Comparison of ENCODE assay signal across 8 cellular contexts in genomic region chr1:23867542-23867952, GRCh38. TPM values are rescaled to one million over a fixed set of nuclear protein-coding genes. Genes with fewer than 3 reads are reported as not detected.
DNase-seq lines count a peak whose midpoint lies in the region; ATAC-seq and TF ChIP-seq lines count a peak whose summit lies in the region.

No MANE protein-coding gene starts in this region.

- peak; percentile 68 for DNase-seq in activated CD8-positive, alpha-beta memory T cell treated with anti-CD3 and anti-CD28 coated beads, Interleukin-2, amount 50 U/mL, for 48 hours
- no peak for DNase-seq in activated CD8-positive, alpha-beta memory T cell treated with anti-CD3 and anti-CD28 coated beads, Interleukin-2, amount 50 U/mL, for 4 hours
- DNase-seq in HL-60 (ENCODE audit: low read depth in 1 of 2, low spot score in 1 of 2) (no peak), body of pancreas (no peak), lung (ENCODE audit: low spot score) (no peak), vagina (ENCODE audit: extremely low spot score in 2 of 2) (no peak), COLO829 (ENCODE audit: low spot score) (no peak)

- TF ChIP-seq CTCF in HL-60 (IDR thresholded peaks at IDR 0.05; ENCODE audit: insufficient read depth, low read length) (no peak), body of pancreas (IDR thresholded peaks at IDR 0.05) (no peak), lung (IDR thresholded peaks at IDR 0.05; ENCODE audit: control extremely low read depth, extremely low read depth) (no peak), vagina (IDR thresholded peaks at IDR 0.05) (no peak)

- intact Hi-C loops in body of pancreas (cut with DNase I): no loop called here
- intact Hi-C loops in vagina (cut with DNase I): loop anchor here (10.0 kb wide), 1 partner anchor 73 kb away; the partner anchor contains the start of gene LYPLA2

- TF ChIP-seq POLR2A in body of pancreas (IDR thresholded peaks at IDR 0.05) (no peak), vagina (IDR thresholded peaks at IDR 0.05) (no peak)

- 1 to 19% methylated on average over 2 to 24 of the region's 24 CpGs for WGBS in body of pancreas, 2 donors
- WGBS in lung, 2 donors: 3 to 5% methylated on average over 19 to 24 of the region's 24 CpGs

- H3K27me3 ChIP-seq in HL-60 (ENCODE audit: insufficient read depth, poor library complexity, severe bottlenecking) (no peaks in the 10 kb centered on the region), body of pancreas (no peaks in the 10 kb centered on the region), lung (ENCODE audit: control insufficient read depth, insufficient read depth) (no peaks in the 10 kb centered on the region), vagina (no peaks in the 10 kb centered on the region)

- H3K36me3 ChIP-seq in body of pancreas (replicated peaks in 1 of 2; ENCODE audit: insufficient read depth in 1 of 2, low read depth in 2 of 2): peaks cover 0 to under 1% of the 10 kb centered on the region in 2 donors
- H3K36me3 ChIP-seq in lung (ENCODE audit: control insufficient read depth in 2 of 2, insufficient read depth in 2 of 2, low read length in 2 of 2): peaks cover 2% of the 10 kb centered on the region in 2 donors
- H3K36me3 ChIP-seq in vagina: peaks cover 0 to 10% of the 10 kb centered on the region in 2 donors

- H3K9me3 ChIP-seq in body of pancreas (no peaks in the 10 kb centered on the region), lung (ENCODE audit: control insufficient read depth in 2 of 2, insufficient read depth in 1 of 2, low read length in 1 of 2) (no peaks in the 10 kb centered on the region), vagina (no peaks in the 10 kb centered on the region)

- peak; percentile 28 for ATAC-seq in body of pancreas
- ATAC-seq in lung (ENCODE audit: insufficient read depth, low FRiP score): peak; percentile 9
- ATAC-seq in HG02938 (IDR thresholded peaks at IDR 0.05; ENCODE audit: unreplicated experiment): no peak

- H3K27ac ChIP-seq in HL-60 (replicated peaks): peak overlapping the region; percentile 76
- peak overlapping the region; percentile 45 to 83 (median 66) for H3K27ac ChIP-seq in body of pancreas
- peak overlapping the region; percentile 74 to 87 for H3K27ac ChIP-seq in lung (ENCODE audit: low read depth in 1 of 2, low read length in 1 of 2)
- H3K27ac ChIP-seq in vagina: peak overlapping the region; percentile 69

- H3K4me3 ChIP-seq in HL-60 (replicated peaks; ENCODE audit: insufficient read depth, low read length) (peak overlapping the region; percentile 85), body of pancreas (peak overlapping the region; percentile 80 to 84), lung (peak overlapping the region; percentile 81), vagina (peak overlapping the region; percentile 69 to 91)

- peaks cover 30% of the 10 kb centered on the region for H3K4me1 ChIP-seq in body of pancreas
- peaks cover 11 to 13% of the 10 kb centered on the region in 2 donors for H3K4me1 ChIP-seq in lung (ENCODE audit: control insufficient read depth in 2 of 2, insufficient read depth in 2 of 2, low read length in 2 of 2)
- H3K4me1 ChIP-seq in vagina: peaks cover 29% of the 10 kb centered on the region

RNA-seq across cellular contexts. Expression of gene FUCA1, which starts 0.5 kb away (rescaled TPM):
- total RNA-seq in body of pancreas: 10 to 100 TPM; 21.3 to 27.0 TPM
- total RNA-seq in lung: 10 to 100 TPM; 31.2 to 39.6 TPM
- 10 to 100 TPM; 31.5 to 41.1 TPM for polyA plus RNA-seq in lung
- total RNA-seq in vagina: 10.6 TPM

RNA-seq across cellular contexts. Expression of gene HMGCL, which starts 42.3 kb away (rescaled TPM):
- 10 to 100 TPM; 18.9 to 21.1 TPM for total RNA-seq in body of pancreas
- 10 to 100 TPM; 46.6 to 47.6 TPM for total RNA-seq in lung
- polyA plus RNA-seq in lung: 10 to 100 TPM; 33.3 to 41.2 TPM
- 25.3 TPM for total RNA-seq in vagina

RNA-seq across cellular contexts. Expression of gene CNR2, which starts 45.6 kb away (rescaled TPM):
- total RNA-seq in body of pancreas (not detected), lung (under 1 TPM; 0.09 to 0.46 TPM), vagina (not detected)
- polyA plus RNA-seq in lung: under 1 TPM; 0.04 to 0.11 TPM
